1 cellular context compared by ENCODE assay signal in genomic region chr5:178797101-178797521, GRCh38.
TF ChIP-seq lines count a peak whose summit lies in the region.

No MANE protein-coding gene starts in this region.

TF ChIP-seq in HepG2, 621 proteins besides CTCF, POLR2A, EP300 and RAD21 (continued from another document):
- no peak for TF ChIP-seq ARID4A (CRISPR knock-in tag; IDR thresholded peaks at IDR 0.05; ENCODE audit: borderline replicate concordance)
- TF ChIP-seq NAIF1 (CRISPR knock-in tag; IDR thresholded peaks at IDR 0.05; ENCODE audit: borderline replicate concordance): no peak
- TF ChIP-seq, protein P1, sequence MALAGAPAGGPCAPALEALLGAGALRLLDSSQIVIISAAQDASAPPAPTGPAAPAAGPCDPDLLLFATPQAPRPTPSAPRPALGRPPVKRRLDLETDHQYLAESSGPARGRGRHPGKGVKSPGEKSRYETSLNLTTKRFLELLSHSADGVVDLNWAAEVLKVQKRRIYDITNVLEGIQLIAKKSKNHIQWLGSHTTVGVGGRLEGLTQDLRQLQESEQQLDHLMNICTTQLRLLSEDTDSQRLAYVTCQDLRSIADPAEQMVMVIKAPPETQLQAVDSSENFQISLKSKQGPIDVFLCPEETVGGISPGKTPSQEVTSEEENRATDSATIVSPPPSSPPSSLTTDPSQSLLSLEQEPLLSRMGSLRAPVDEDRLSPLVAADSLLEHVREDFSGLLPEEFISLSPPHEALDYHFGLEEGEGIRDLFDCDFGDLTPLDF (CRISPR knock-in tag; IDR thresholded peaks at IDR 0.05): no peak
- TF ChIP-seq, protein P2, sequence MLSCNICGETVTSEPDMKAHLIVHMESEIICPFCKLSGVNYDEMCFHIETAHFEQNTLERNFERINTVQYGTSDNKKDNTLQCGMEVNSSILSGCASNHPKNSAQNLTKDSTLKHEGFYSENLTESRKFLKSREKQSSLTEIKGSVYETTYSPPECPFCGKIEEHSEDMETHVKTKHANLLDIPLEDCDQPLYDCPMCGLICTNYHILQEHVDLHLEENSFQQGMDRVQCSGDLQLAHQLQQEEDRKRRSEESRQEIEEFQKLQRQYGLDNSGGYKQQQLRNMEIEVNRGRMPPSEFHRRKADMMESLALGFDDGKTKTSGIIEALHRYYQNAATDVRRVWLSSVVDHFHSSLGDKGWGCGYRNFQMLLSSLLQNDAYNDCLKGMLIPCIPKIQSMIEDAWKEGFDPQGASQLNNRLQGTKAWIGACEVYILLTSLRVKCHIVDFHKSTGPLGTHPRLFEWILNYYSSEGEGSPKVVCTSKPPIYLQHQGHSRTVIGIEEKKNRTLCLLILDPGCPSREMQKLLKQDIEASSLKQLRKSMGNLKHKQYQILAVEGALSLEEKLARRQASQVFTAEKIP (CRISPR knock-in tag; IDR thresholded peaks at IDR 0.05; ENCODE audit: borderline replicate concordance): no peak
- no peak for TF ChIP-seq FOXM1 (CRISPR knock-in tag; IDR thresholded peaks at IDR 0.05)
- no peak for TF ChIP-seq SSRP1 (CRISPR knock-in tag; IDR thresholded peaks at IDR 0.05)
- no peak for TF ChIP-seq PTBP1 (IDR thresholded peaks at IDR 0.05; ENCODE audit: low read depth, low read length, poor library complexity, severe bottlenecking)
- no peak for TF ChIP-seq ZMYM2 (CRISPR knock-in tag; IDR thresholded peaks at IDR 0.05)
- TF ChIP-seq ZNF468 (CRISPR knock-in tag; IDR thresholded peaks at IDR 0.05): no peak
- no peak for TF ChIP-seq ZBTB39 (CRISPR knock-in tag; IDR thresholded peaks at IDR 0.05)
- TF ChIP-seq DMAP1 (CRISPR knock-in tag; IDR thresholded peaks at IDR 0.05): no peak
- TF ChIP-seq MATR3 (CRISPR knock-in tag; IDR thresholded peaks at IDR 0.05): no peak
